In genomic region chr5:157506066-157506590, GRCh38 we compare ENCODE assay signal across 20 cellular contexts. TPM values are rescaled to one million over a fixed set of nuclear protein-coding genes. Genes with fewer than 3 reads are reported as not detected.
A peak's percentile ranks its signal among the peaks of the same experiment; 100 is the strongest.
DNase-seq lines count a peak whose midpoint lies in the region; ATAC-seq, FAIRE-seq and TF ChIP-seq lines count a peak whose summit lies in the region.
"Had no signal": no experiment of that assay in that cellular context is flagged by ENCODE, and none has a peak within 500 bp of the region (broad histone marks: within the 10 kb centered on the region; RNA-seq: fewer than 3 reads in every experiment).

No MANE protein-coding gene starts in this region.

- no peaks in the 10 kb centered on the region for H3K9me3 Mint-ChIP-seq in CD4-positive, CD25-positive, alpha-beta regulatory T cell
- H3K9me3 Mint-ChIP-seq in astrocyte (ENCODE audit: unreplicated experiment) (no peaks in the 10 kb centered on the region), nephron (no peaks in the 10 kb centered on the region)
- H3K9me3 Mint-ChIP-seq: activated naive CD4-positive, alpha-beta T cell treated with anti-CD3 and anti-CD28 coated beads for 36 hours; nephron progenitor cell had no signal

- H3K4me3 ChIP-seq in CD4-positive, CD25-positive, alpha-beta regulatory T cell (ENCODE audit: low read depth, low read length) = no peak overlapping the region
- no peak overlapping the region for H3K4me3 ChIP-seq in HCT116 (replicated peaks in 1 of 2; ENCODE audit: low read depth in 1 of 2, low read length in 2 of 2)
- H3K4me3 ChIP-seq in astrocyte (ENCODE audit: insufficient read depth, low read depth, low read length) = no peak overlapping the region
- H3K4me3 ChIP-seq in hepatocyte = no peak overlapping the region

- no peak overlapping the region for H3K4me2 ChIP-seq in HCT116 (ENCODE audit: low read length)
- no peak overlapping the region for H3K4me2 ChIP-seq in astrocyte (ENCODE audit: low read length)
- no peak overlapping the region for H3K4me2 ChIP-seq in hepatocyte

- H4K20me1 ChIP-seq in HCT116 (ENCODE audit: insufficient read depth) (no peaks in the 10 kb centered on the region), astrocyte (ENCODE audit: insufficient read depth, low read length) (peaks cover 35% of the 10 kb centered on the region), hepatocyte (ENCODE audit: insufficient read depth, poor library complexity, severe bottlenecking) (no peaks in the 10 kb centered on the region)

- TF ChIP-seq POLR2A in HCT116 (IDR thresholded peaks at IDR 0.05; ENCODE audit: borderline replicate concordance, extremely low read depth, insufficient read depth, insufficient read length) = no peak

- CTCF ChIA-PET in HCT116 (lab: Charles Lee) = no interaction called here

- DNase-seq in CD4-positive, CD25-positive, alpha-beta regulatory T cell = no peak
- no peak for DNase-seq in HCT116 (ENCODE audit: low read depth, low spot score)
- DNase-seq in astrocyte (ENCODE audit: low read depth) = peak; percentile 66
- no peak for DNase-seq in hepatocyte (ENCODE audit: low spot score)
- no peak for DNase-seq in T-helper 17 cell
- DNase-seq: activated CD4-positive, alpha-beta T cell treated with anti-CD3 and anti-CD28 coated beads for 36 hours; activated naive CD4-positive, alpha-beta T cell treated with anti-CD3 and anti-CD28 coated beads for 36 hours; aorta; Caco-2; cerebellar nuclear complex; effector memory CD4-positive, alpha-beta T cell; NCI-H1417 treated with DMSO at 0.1 percent for 48 hours; NCI-H524; nephron progenitor cell had no signal

- H3K27me3 ChIP-seq in CD4-positive, CD25-positive, alpha-beta regulatory T cell (ENCODE audit: control insufficient read depth, insufficient read depth, low read length) = no peaks in the 10 kb centered on the region
- H3K27me3 ChIP-seq in HCT116 (ENCODE audit: insufficient read depth, low read length) (no peaks in the 10 kb centered on the region), astrocyte (ENCODE audit: insufficient read depth, low read length) (no peaks in the 10 kb centered on the region), hepatocyte (no peaks in the 10 kb centered on the region)

- H2AFZ ChIP-seq in HCT116 (ENCODE audit: low read depth, low read length, poor library complexity, severe bottlenecking) = no peak overlapping the region
- no peak overlapping the region for H2AFZ ChIP-seq in astrocyte (ENCODE audit: low read depth, low read length)
- no peak overlapping the region for H2AFZ ChIP-seq in hepatocyte
- H2AFZ ChIP-seq: parathyroid adenoma had no signal

- peaks cover 0 to 18% (median 7%) of the 10 kb centered on the region in 4 donors for H3K4me1 Mint-ChIP-seq in CD4-positive, CD25-positive, alpha-beta regulatory T cell
- H3K4me1 Mint-ChIP-seq in astrocyte (ENCODE audit: low read depth, unreplicated experiment) (peaks cover 29% of the 10 kb centered on the region), nephron (peaks cover 46% of the 10 kb centered on the region), T-helper 17 cell (peaks cover 36% of the 10 kb centered on the region)

- POLR2A ChIA-PET in HCT116 (lab: Charles Lee) = no interaction called here

- no peaks in the 10 kb centered on the region for H3K4me1 ChIP-seq in CD4-positive, CD25-positive, alpha-beta regulatory T cell (ENCODE audit: control insufficient read depth, insufficient read depth, low read length, poor library complexity, severe bottlenecking)
- peaks cover 0 to 17% of the 10 kb centered on the region in 2 experiments; a peak in 2 of 4 replicates for H3K4me1 ChIP-seq in HCT116 (ENCODE audit: control insufficient read depth in 1 of 2, insufficient read depth in 2 of 2, low read length in 2 of 2)
- H3K4me1 ChIP-seq in astrocyte (ENCODE audit: insufficient read depth, low read length) = peaks cover 12% of the 10 kb centered on the region
- no peaks in the 10 kb centered on the region for H3K4me1 ChIP-seq in hepatocyte (ENCODE audit: insufficient read depth)
- H3K4me1 ChIP-seq: Caco-2, parathyroid adenoma had no signal

- H3K36me3 ChIP-seq in CD4-positive, CD25-positive, alpha-beta regulatory T cell (ENCODE audit: control insufficient read depth, insufficient read depth, low read length) = peaks cover 81% of the 10 kb centered on the region
- H3K36me3 ChIP-seq in HCT116 (ENCODE audit: control insufficient read depth in 1 of 2, insufficient read depth in 2 of 2, low read length in 2 of 2) (peaks cover 7 to 18% of the 10 kb centered on the region in 2 experiments; a peak in 3 of 4 replicates), astrocyte (ENCODE audit: insufficient read depth, low read length) (peaks cover 88% of the 10 kb centered on the region), hepatocyte (replicated peaks; ENCODE audit: insufficient read depth, low read depth) (no peaks in the 10 kb centered on the region)

- TSS peak; percentile 9 for BruUV-seq in HCT116 (replicated peaks; lab: Mats Ljungman, UMichigan)

- intact Hi-C loops in HCT116 (cut with micrococcal nuclease) = no loop called here

- peak overlapping the region in 2 of 3 donors; percentile 56 to 70 for H3K27ac Mint-ChIP-seq in CD4-positive, CD25-positive, alpha-beta regulatory T cell
- H3K27ac Mint-ChIP-seq in astrocyte (ENCODE audit: unreplicated experiment) = no peak overlapping the region
- peak overlapping the region in 2 of 3 experiments; percentile 3 to 21 for H3K27ac Mint-ChIP-seq in nephron
- no peak overlapping the region for H3K27ac Mint-ChIP-seq in T-helper 17 cell
- H3K27ac Mint-ChIP-seq: activated CD4-positive, alpha-beta T cell treated with anti-CD3 and anti-CD28 coated beads for 36 hours; activated naive CD4-positive, alpha-beta T cell treated with anti-CD3 and anti-CD28 coated beads for 36 hours; nephron progenitor cell had no signal

- ATAC-seq in CD4-positive, CD25-positive, alpha-beta regulatory T cell (ENCODE audit: low read depth in 2 of 2) = no peak
- ATAC-seq in HCT116 = no peak
- no peak for ATAC-seq in GM21367 (IDR thresholded peaks at IDR 0.05; ENCODE audit: unreplicated experiment)
- no peak for ATAC-seq in T-helper 17 cell
- ATAC-seq: activated CD4-positive, alpha-beta T cell treated with anti-CD3 and anti-CD28 coated beads for 36 hours; esophagus mucosa; sciatic nerve had no signal

- WGBS in hepatocyte (ENCODE audit: low lambda C conversion rate, missing lambda C conversion rate) = 87% methylated on average over 3 of the region's 3 CpGs

- no peaks in the 10 kb centered on the region for H3K9me2 ChIP-seq in HCT116 (ENCODE audit: insufficient read depth)
- no peaks in the 10 kb centered on the region for H3K9me2 ChIP-seq in hepatocyte (replicated peaks; ENCODE audit: insufficient read depth)

- no peak for FAIRE-seq in astrocyte (lab: Jason Lieb, UNC)

- peaks cover 47% of the 10 kb centered on the region for H3K36me3 Mint-ChIP-seq in CD4-positive, CD25-positive, alpha-beta regulatory T cell
- H3K36me3 Mint-ChIP-seq in astrocyte (ENCODE audit: low read depth, unreplicated experiment) = peaks cover 40% of the 10 kb centered on the region
- H3K36me3 Mint-ChIP-seq in nephron (ENCODE audit: low read depth) = peaks cover 58% of the 10 kb centered on the region
- peaks cover 10% of the 10 kb centered on the region for H3K36me3 Mint-ChIP-seq in T-helper 17 cell (ENCODE audit: low read depth)

- H3K9ac ChIP-seq in HCT116 (ENCODE audit: low read length) = no peak overlapping the region
- H3K9ac ChIP-seq in astrocyte (ENCODE audit: low read length) = no peak overlapping the region
- H3K9ac ChIP-seq: parathyroid adenoma had no signal

- TF ChIP-seq RAD21 in HCT116 (IDR thresholded peaks at IDR 0.05; ENCODE audit: low read depth) = no peak

- no peaks in the 10 kb centered on the region; the same call in 1 of the 2 replicates for H3K79me2 ChIP-seq in HCT116 (ENCODE audit: insufficient read depth, low read length)
- H3K79me2 ChIP-seq in astrocyte (ENCODE audit: insufficient read depth, low read length) = peaks cover 75% of the 10 kb centered on the region
- no peaks in the 10 kb centered on the region for H3K79me2 ChIP-seq in hepatocyte
- H3K79me2 ChIP-seq: parathyroid adenoma had no signal

- TF ChIP-seq CTCF in HCT116 (IDR thresholded peaks at IDR 0.05 in 2 of 3, conservative IDR thresholded peaks at IDR 0.05 in 1 of 3; ENCODE audit: borderline replicate concordance in 1 of 3, insufficient read depth in 1 of 3, low read depth in 2 of 3, low read length in 2 of 3) = no peak
- no peak for TF ChIP-seq CTCF in astrocyte (IDR thresholded peaks at IDR 0.05; ENCODE audit: insufficient read depth, low read depth, low read length)
- no peak for TF ChIP-seq CTCF in nephron (IDR thresholded peaks at IDR 0.05; ENCODE audit: unreplicated experiment in 3 of 3)
- no peak for TF ChIP-seq CTCF in hepatocyte (IDR thresholded peaks at IDR 0.05; ENCODE audit: poor library complexity)

- H3K27me3 Mint-ChIP-seq in CD4-positive, CD25-positive, alpha-beta regulatory T cell = no peaks in the 10 kb centered on the region
- H3K27me3 Mint-ChIP-seq in astrocyte (ENCODE audit: low read depth, unreplicated experiment) (no peaks in the 10 kb centered on the region), nephron (ENCODE audit: low read depth) (peaks cover 3% of the 10 kb centered on the region), T-helper 17 cell (no peaks in the 10 kb centered on the region)
- H3K27me3 Mint-ChIP-seq: activated CD4-positive, alpha-beta T cell treated with anti-CD3 and anti-CD28 coated beads for 36 hours had no signal

- H3K9me3 ChIP-seq in CD4-positive, CD25-positive, alpha-beta regulatory T cell (ENCODE audit: control insufficient read depth in 2 of 2, low read length in 2 of 2) = no peaks in the 10 kb centered on the region
- H3K9me3 ChIP-seq in HCT116 (ENCODE audit: control insufficient read depth in 1 of 2, insufficient read depth in 1 of 2, low read depth in 1 of 2, low read length in 2 of 2) = no peaks in the 10 kb centered on the region
- no peaks in the 10 kb centered on the region for H3K9me3 ChIP-seq in astrocyte (ENCODE audit: insufficient read depth, low read depth, low read length)
- no peaks in the 10 kb centered on the region for H3K9me3 ChIP-seq in hepatocyte (ENCODE audit: low read depth)
- H3K9me3 ChIP-seq in T-helper 17 cell (ENCODE audit: control insufficient read depth, low read length, poor library complexity, severe bottlenecking) = no peaks in the 10 kb centered on the region
- H3K9me3 ChIP-seq: Caco-2 had no signal

- H3K4me3 Mint-ChIP-seq in CD4-positive, CD25-positive, alpha-beta regulatory T cell = no peak overlapping the region
- no peak overlapping the region for H3K4me3 Mint-ChIP-seq in astrocyte (ENCODE audit: unreplicated experiment)
- no peak overlapping the region for H3K4me3 Mint-ChIP-seq in nephron
- no peak overlapping the region for H3K4me3 Mint-ChIP-seq in T-helper 17 cell
- H3K4me3 Mint-ChIP-seq: activated CD4-positive, alpha-beta T cell treated with anti-CD3 and anti-CD28 coated beads for 36 hours; activated naive CD4-positive, alpha-beta T cell treated with anti-CD3 and anti-CD28 coated beads for 36 hours; nephron progenitor cell had no signal

- RAD21 ChIA-PET in HCT116 (lab: Charles Lee; ENCODE audit: low non-redundant PET in 1 of 2, low total read pairs in 2 of 2, uncharacterized antibody in 2 of 2, unreplicated experiment in 2 of 2) = no interaction called here

- H3K27ac ChIP-seq in CD4-positive, CD25-positive, alpha-beta regulatory T cell (ENCODE audit: insufficient read depth, low read length, poor library complexity, severe bottlenecking) = no peak overlapping the region
- H3K27ac ChIP-seq in HCT116 (ENCODE audit: low read depth, low read length) (no peak overlapping the region), astrocyte (ENCODE audit: low read depth, low read length) (peak overlapping the region; percentile 16), hepatocyte (no peak overlapping the region)
- H3K27ac ChIP-seq: HL-60, parathyroid adenoma had no signal

RNA-seq across cellular contexts. Expression of gene NIPAL4, which starts 46.1 kb away (rescaled TPM):
- 1.1 TPM for total RNA-seq in CD4-positive, CD25-positive, alpha-beta regulatory T cell
- polyA plus RNA-seq in CD4-positive, CD25-positive, alpha-beta regulatory T cell = under 1 TPM in 3 of 4 donors, not detected in 1; 0.10 to 0.15 (median 0.14) TPM
- total RNA-seq in HCT116 (2021; ENCODE audit: unreplicated experiment) (0.12 TPM), astrocyte (7.1 and 10.8 TPM in 2 replicates), hepatocyte (0.17 TPM in 1 of 2 replicates, not detected in the other), T-helper 17 cell (1 to 10 TPM; 1.5 to 2.3 TPM)
- polyA plus RNA-seq in HCT116 (2012) = 0.05 and 0.09 TPM in 2 replicates
- polyA plus RNA-seq in hepatocyte = 0.37 and 1.0 TPM in 2 replicates

Comparison
In these comparisons a context has a peak if more than half of its experiments do, and no peak if none do; other contexts are left out.
1. H3K27ac Mint-ChIP-seq: peak in CD4-positive, CD25-positive, alpha-beta regulatory T cell (2 of 3) and nephron (2 of 3); none in astrocyte (single experiment) and T-helper 17 cell (single experiment).